ENCODE assay signal across 1 cellular context in the genomic region with DNA sequence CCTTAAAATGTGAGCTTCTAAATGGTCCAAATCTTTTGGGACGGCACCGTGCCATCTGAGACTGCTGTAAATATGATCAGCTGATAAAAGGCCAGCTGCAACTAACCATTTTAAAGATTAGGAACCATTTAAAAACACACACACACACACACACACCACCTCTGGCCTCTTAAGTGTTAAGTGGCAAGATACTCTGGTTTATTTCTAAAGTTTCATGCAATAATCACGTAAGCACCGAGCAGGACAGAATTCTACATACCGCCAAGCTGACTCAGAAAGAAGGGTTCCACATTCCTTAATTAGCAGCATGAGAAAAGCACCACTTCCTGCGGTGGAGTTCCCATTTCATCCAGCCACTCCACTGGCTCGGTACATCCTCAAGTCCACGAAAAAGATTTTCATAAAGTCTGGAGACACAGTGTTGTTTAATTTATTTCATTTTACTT.
A peak's percentile ranks its signal among the peaks of the same experiment; 100 is the strongest.
TF ChIP-seq lines count a peak whose summit lies in the region.

No MANE protein-coding gene starts in this region.

TF ChIP-seq in IMR-90, 13 proteins besides CTCF, POLR2A, EP300 and RAD21:
- TF ChIP-seq BHLHE40 (IDR thresholded peaks at IDR 0.05; ENCODE audit: low read depth, low read length) (peak; percentile 75), CEBPB (IDR thresholded peaks at IDR 0.05; ENCODE audit: low read depth, low read length) (peak; percentile 85), SMC3 (IDR thresholded peaks at IDR 0.05; ENCODE audit: low read depth, low read length) (no peak), RCOR1 (IDR thresholded peaks at IDR 0.05; ENCODE audit: insufficient replicate concordance, low read length) (peak; percentile 82), NFE2L2 (IDR thresholded peaks at IDR 0.05; ENCODE audit: low read depth, low read length) (no peak), FOS (IDR thresholded peaks at IDR 0.05; ENCODE audit: low read depth, low read length) (peak; percentile 75; the same call in 1 of the 2 replicates), MAZ (IDR thresholded peaks at IDR 0.05; ENCODE audit: borderline replicate concordance, low read depth, low read length) (peak; percentile 30; the same call in 1 of the 2 replicates), MXI1 (IDR thresholded peaks at IDR 0.05; ENCODE audit: borderline replicate concordance, low read depth, low read length) (no peak), RFX5 (IDR thresholded peaks at IDR 0.05; ENCODE audit: low read depth, low read length) (no peak), CHD1 (IDR thresholded peaks at IDR 0.05; ENCODE audit: low read depth, low read length) (no peak), MAFK (IDR thresholded peaks at IDR 0.05; ENCODE audit: low read depth, low read length) (no peak)
- TF ChIP-seq, protein P1, sequence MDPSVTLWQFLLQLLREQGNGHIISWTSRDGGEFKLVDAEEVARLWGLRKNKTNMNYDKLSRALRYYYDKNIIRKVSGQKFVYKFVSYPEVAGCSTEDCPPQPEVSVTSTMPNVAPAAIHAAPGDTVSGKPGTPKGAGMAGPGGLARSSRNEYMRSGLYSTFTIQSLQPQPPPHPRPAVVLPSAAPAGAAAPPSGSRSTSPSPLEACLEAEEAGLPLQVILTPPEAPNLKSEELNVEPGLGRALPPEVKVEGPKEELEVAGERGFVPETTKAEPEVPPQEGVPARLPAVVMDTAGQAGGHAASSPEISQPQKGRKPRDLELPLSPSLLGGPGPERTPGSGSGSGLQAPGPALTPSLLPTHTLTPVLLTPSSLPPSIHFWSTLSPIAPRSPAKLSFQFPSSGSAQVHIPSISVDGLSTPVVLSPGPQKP (IDR thresholded peaks at IDR 0.05; ENCODE audit: borderline replicate concordance, low read depth, low read length), result no peak
- TF ChIP-seq, protein P2, sequence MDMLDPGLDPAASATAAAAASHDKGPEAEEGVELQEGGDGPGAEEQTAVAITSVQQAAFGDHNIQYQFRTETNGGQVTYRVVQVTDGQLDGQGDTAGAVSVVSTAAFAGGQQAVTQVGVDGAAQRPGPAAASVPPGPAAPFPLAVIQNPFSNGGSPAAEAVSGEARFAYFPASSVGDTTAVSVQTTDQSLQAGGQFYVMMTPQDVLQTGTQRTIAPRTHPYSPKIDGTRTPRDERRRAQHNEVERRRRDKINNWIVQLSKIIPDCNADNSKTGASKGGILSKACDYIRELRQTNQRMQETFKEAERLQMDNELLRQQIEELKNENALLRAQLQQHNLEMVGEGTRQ (IDR thresholded peaks at IDR 0.05; ENCODE audit: low read depth, low read length), result no peak
